In genomic region chr6:156175971-156176421, GRCh38 we compare ENCODE assay signal across 9 cellular contexts.
A peak's percentile ranks its signal among the peaks of the same experiment; 100 is the strongest.
DNase-seq lines count a peak whose midpoint lies in the region; ATAC-seq and TF ChIP-seq lines count a peak whose summit lies in the region.
"Had no signal": no experiment of that assay in that cellular context is flagged by ENCODE, and none has a peak within 500 bp of the region (broad histone marks: within the 10 kb centered on the region; RNA-seq: fewer than 3 reads in every experiment).

No MANE protein-coding gene starts in this region.

- no peak overlapping the region for H3K27ac ChIP-seq in ovary

- peak; percentile 55 for DNase-seq in H7
- DNase-seq in NCI-H526 treated with DMSO at 0.1 percent for 48 hours (lab: John Stamatoyannopoulos, UW), result peak; percentile 50
- peak in 4 of 5 donors; percentile 25 to 62 (median 30) for DNase-seq in ovary
- DNase-seq: activated gamma-delta T cell treated with Interleukin-2 at 50 U/mL for 16 hours had no signal

- no peak overlapping the region for H3K4me3 ChIP-seq in H7 (ENCODE audit: insufficient read depth, low read depth, low read length)
- no peak overlapping the region for H3K4me3 ChIP-seq in ovary

- ATAC-seq in esophagus mucosa (peak; percentile 69), GM18519 (IDR thresholded peaks at IDR 0.05; ENCODE audit: low FRiP score, unreplicated experiment) (no peak), HG03095 (IDR thresholded peaks at IDR 0.05; ENCODE audit: unreplicated experiment) (no peak), HG03439 (IDR thresholded peaks at IDR 0.05; ENCODE audit: unreplicated experiment) (no peak), HG02973 (IDR thresholded peaks at IDR 0.05; ENCODE audit: unreplicated experiment) (no peak)

- H3K36me3 ChIP-seq in H7 (replicated peaks; ENCODE audit: control insufficient read depth, insufficient read depth, low read length), result no peaks in the 10 kb centered on the region
- no peaks in the 10 kb centered on the region for H3K36me3 ChIP-seq in ovary

- no peaks in the 10 kb centered on the region; the same call in 1 of the 2 replicates for H3K27me3 ChIP-seq in H7 (ENCODE audit: control insufficient read depth, insufficient read depth, low read length)
- no peaks in the 10 kb centered on the region for H3K27me3 ChIP-seq in ovary

- no peak for TF ChIP-seq EP300 in ovary (IDR thresholded peaks at IDR 0.05)

- no peaks in the 10 kb centered on the region for H3K9me3 ChIP-seq in ovary

- TF ChIP-seq CTCF in ovary (IDR thresholded peaks at IDR 0.05), result no peak

- 24 to 42% (median 40%) methylated on average over 12 of the region's 12 CpGs for WGBS in ovary, 3 donors

- intact Hi-C loops in ovary (cut with DNase I), result no loop called here

- no peaks in the 10 kb centered on the region for H3K4me1 ChIP-seq in ovary (ENCODE audit: insufficient read depth)

- TF ChIP-seq POLR2A in ovary (IDR thresholded peaks at IDR 0.05), result no peak
